22 cellular contexts compared by ENCODE assay signal in the genomic region with DNA sequence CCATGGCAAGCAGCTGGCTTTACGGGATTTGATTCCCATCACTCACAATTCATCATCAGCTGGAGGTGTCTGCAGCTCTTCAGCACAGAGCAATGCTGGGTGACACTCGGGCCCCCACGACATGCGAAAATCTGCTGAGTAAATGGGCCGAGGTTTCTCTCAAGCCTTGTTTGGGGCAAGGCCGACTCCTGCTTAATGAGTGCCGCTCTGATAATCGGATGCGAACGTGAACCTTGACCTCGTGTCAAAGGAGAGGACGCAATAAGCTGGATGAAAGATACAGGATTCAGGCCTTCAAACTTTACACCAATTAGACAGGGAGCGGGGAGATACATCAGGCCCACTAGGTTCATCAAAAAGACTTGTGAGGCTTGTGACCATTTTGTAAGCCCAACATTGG.
"Had no signal": no experiment of that assay in that cellular context is flagged by ENCODE, and none has a peak within 500 bp of the region (broad histone marks: within the 10 kb centered on the region; RNA-seq: fewer than 3 reads in every experiment).

No MANE protein-coding gene starts in this region.

- H3K9me3 ChIP-seq: left ventricle myocardium inferior, ovary, prostate gland, right atrium auricular region, tibial artery had no signal

- H3K4me3 ChIP-seq: hepatocyte, left ventricle myocardium inferior, ovary, prostate gland, right atrium auricular region, tibial artery had no signal

- DNase-seq: activated CD4-positive, alpha-beta T cell treated with anti-CD3 and anti-CD28 coated beads for 1 hour; activated gamma-delta T cell; activated naive CD4-positive, alpha-beta T cell treated with anti-CD3 and anti-CD28 coated beads, Interleukin-2, amount 50 U/mL, for 16 hours; activated naive CD8-positive, alpha-beta T cell treated with anti-CD3 and anti-CD28 coated beads, Interleukin-2, amount 50 U/mL, for 24 hours; brain microvascular endothelial cell; caudate nucleus; effector memory CD4-positive, alpha-beta T cell; foreskin melanocyte; immature natural killer cell; kidney glomerular epithelial cell; left ventricle myocardium inferior; midbrain; natural killer cell; ovary; stimulated activated CD4-positive, alpha-beta T cell treated with anti-CD3 and anti-CD28 coated beads, Interleukin-12 subunit alpha, Interleukin-12 subunit beta, amount 100 ng/mL, for 4 hours; stimulated activated CD4-positive, alpha-beta T cell treated with anti-CD3 and anti-CD28 coated beads, Interleukin-4, amount 100 ng/mL, for 4 hours; stimulated activated naive CD8-positive, alpha-beta T cell treated with anti-CD3 and anti-CD28 coated beads, Interleukin-15, amount 100 ng/mL, for 72 hours; T-cell; tibial artery had no signal

- H3K27ac ChIP-seq: brain microvascular endothelial cell, hepatocyte, left ventricle myocardium inferior, ovary, prostate gland, right atrium auricular region, tibial artery had no signal

- H3K27me3 ChIP-seq: brain microvascular endothelial cell, hepatocyte, ovary, right atrium auricular region, tibial artery had no signal

- H3K36me3 ChIP-seq: brain microvascular endothelial cell, ovary, prostate gland, right atrium auricular region had no signal

- H3K4me1 ChIP-seq: left ventricle myocardium inferior, prostate gland, right atrium auricular region, tibial artery had no signal
